In the genomic region with DNA sequence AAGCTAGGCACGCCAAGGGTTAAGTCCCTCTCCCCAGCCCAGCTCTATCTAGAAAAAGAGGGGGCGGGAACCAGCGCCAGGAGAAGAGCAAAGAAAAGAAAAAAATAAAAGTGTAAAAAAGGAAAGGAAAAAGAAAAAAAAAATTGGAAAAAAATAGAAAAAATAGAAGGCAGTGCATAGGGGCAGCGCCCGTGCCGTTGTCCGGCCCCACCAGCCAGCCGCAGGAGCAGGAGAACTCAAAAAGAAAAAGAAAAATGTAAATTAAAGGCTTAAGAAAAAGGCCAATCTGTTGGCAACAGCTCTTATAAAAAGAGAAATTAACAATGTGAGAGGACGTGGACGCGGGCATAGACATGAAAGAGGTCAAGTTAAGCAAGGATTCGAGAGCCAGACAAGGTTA, we compare ENCODE assay signal across 24 cellular contexts.
"Had no signal": no experiment of that assay in that cellular context is flagged by ENCODE, and none has a peak within 500 bp of the region (broad histone marks: within the 10 kb centered on the region; RNA-seq: fewer than 3 reads in every experiment).

No MANE protein-coding gene starts in this region.

- H3K27ac ChIP-seq: colonic mucosa, foreskin keratinocyte, hepatocyte, neutrophil, right lobe of liver, spleen, thyroid gland, upper lobe of left lung had no signal

- H3K4me1 ChIP-seq: colonic mucosa, foreskin keratinocyte, right lobe of liver, spleen had no signal

- H3K4me2 ChIP-seq: hepatocyte had no signal

- H3K9me3 ChIP-seq: colonic mucosa, neutrophil, right lobe of liver, thyroid gland had no signal

- H3K79me2 ChIP-seq: hepatocyte had no signal

- DNase-seq: caudate nucleus; colonic mucosa; dermis blood vessel endothelial cell; effector CD4-positive, alpha-beta T cell; endodermal cell; erythroblast; foreskin keratinocyte; head of caudate nucleus; kidney; left cardiac atrium; left ventricle myocardium superior; mesendoderm; naive thymus-derived CD4-positive, alpha-beta T cell; right lobe of liver; spleen; stimulated activated CD4-positive, alpha-beta T cell treated with anti-CD3 and anti-CD28 coated beads, Interleukin-15, amount 100 ng/mL, for 24 hours; stimulated activated CD4-positive, alpha-beta T cell treated with anti-CD3 and anti-CD28 coated beads, Interleukin-1b, Interleukin-23, amount 100 ng/mL, for 48 hours; stimulated activated CD4-positive, alpha-beta T cell treated with anti-CD3 and anti-CD28 coated beads, Interleukin-4, amount 100 ng/mL, for 4 hours; stimulated activated naive CD4-positive, alpha-beta T cell treated with Interleukin-2 at 50 U/mL for 16 hours; thyroid gland; upper lobe of left lung had no signal

- H3K4me3 ChIP-seq: colonic mucosa, hepatocyte, lung, right lobe of liver, thyroid gland, upper lobe of left lung had no signal

- H3K27me3 ChIP-seq: colonic mucosa, foreskin keratinocyte, hepatocyte, right lobe of liver, thyroid gland, upper lobe of left lung had no signal

- H2AFZ ChIP-seq: hepatocyte had no signal

- H3K36me3 ChIP-seq: colonic mucosa, neutrophil, right lobe of liver, spleen, thyroid gland, upper lobe of left lung had no signal

- ATAC-seq: foreskin keratinocyte; naive thymus-derived CD4-positive, alpha-beta T cell; right lobe of liver had no signal
